ENCODE assay signal across 21 cellular contexts in genomic region chr5:174314261-174314660, GRCh38.
DNase-seq lines count a peak whose midpoint lies in the region; ATAC-seq, FAIRE-seq and TF ChIP-seq lines count a peak whose summit lies in the region.
"Had no signal": no experiment of that assay in that cellular context is flagged by ENCODE, and none has a peak within 500 bp of the region (broad histone marks: within the 10 kb centered on the region; RNA-seq: fewer than 3 reads in every experiment).

No MANE protein-coding gene starts in this region.

- no peaks in the 10 kb centered on the region for H3K36me3 Mint-ChIP-seq in activated CD8-positive, alpha-beta memory T cell treated with anti-CD3 and anti-CD28 coated beads, Interleukin-2, amount 10 ng/mL, durations not matched to agents 7 days and 5 days
- H3K36me3 Mint-ChIP-seq in chondrocyte (ENCODE audit: low read depth) = no peaks in the 10 kb centered on the region
- H3K36me3 Mint-ChIP-seq: CD4-positive, alpha-beta memory T cell had no signal

- no peak overlapping the region for H3K27ac Mint-ChIP-seq in activated CD8-positive, alpha-beta memory T cell treated with anti-CD3 and anti-CD28 coated beads, Interleukin-2, amount 10 ng/mL, durations not matched to agents 7 days and 5 days
- H3K27ac Mint-ChIP-seq in chondrocyte (ENCODE audit: unreplicated experiment) = no peak overlapping the region
- H3K27ac Mint-ChIP-seq: CD4-positive, alpha-beta memory T cell had no signal

- TF ChIP-seq RAD21 in H1 (IDR thresholded peaks at IDR 0.05 in 1 of 2, conservative IDR thresholded peaks at IDR 0.05 in 1 of 2; ENCODE audit: low read depth in 2 of 2, low read length in 2 of 2) = no peak

- no peak overlapping the region for H3K4me3 Mint-ChIP-seq in activated CD8-positive, alpha-beta memory T cell treated with anti-CD3 and anti-CD28 coated beads, Interleukin-2, amount 10 ng/mL, durations not matched to agents 7 days and 5 days
- H3K4me3 Mint-ChIP-seq in chondrocyte (ENCODE audit: unreplicated experiment) = no peak overlapping the region
- H3K4me3 Mint-ChIP-seq: CD4-positive, alpha-beta memory T cell had no signal

- intact Hi-C loops in spleen (cut with DNase I; ENCODE audit: low total_unique reads) = loop anchor here (5.0 kb wide), 2 partner anchors 267 to 697 kb away; partner anchors contain the start of genes BOD1 and NSG2

- H3K14ac ChIP-seq in H1 (ENCODE audit: insufficient read length) = no peak overlapping the region

- no peak for FAIRE-seq in H1 (lab: Jason Lieb, UNC)
- FAIRE-seq: A549, GM12892, GM18507, H54 had no signal

- TF ChIP-seq POLR2A in H1 (IDR thresholded peaks at IDR 0.05; ENCODE audit: control extremely low read depth in 1 of 2, low read depth in 2 of 2, low read length in 2 of 2) (no peak), spleen (IDR thresholded peaks at IDR 0.05) (no peak)

- H2BK20ac ChIP-seq in H1 (ENCODE audit: low read length) = no peak overlapping the region

- H3K4me3 ChIP-seq in H1 (ENCODE audit: extremely low read depth in 1 of 4, insufficient read depth in 2 of 4, low read depth in 3 of 4, low read length in 4 of 4) (no peak overlapping the region), spleen (no peak overlapping the region)
- H3K4me3 ChIP-seq: A549, GM23248 had no signal

- no peak overlapping the region for H3K9ac ChIP-seq in H1 (replicated peaks in 1 of 4; ENCODE audit: extremely low read depth in 1 of 4, low read depth in 3 of 4, low read length in 3 of 4)
- H3K9ac ChIP-seq: GM23248 had no signal

- no peak overlapping the region for H4K91ac ChIP-seq in H1 (replicated peaks; ENCODE audit: insufficient read length, low read length)

- TF ChIP-seq EP300 in H1 (IDR thresholded peaks at IDR 0.05; ENCODE audit: borderline replicate concordance in 1 of 2, low read depth in 2 of 2, low read length in 2 of 2) = no peak

- peak overlapping the region; percentile 27; the same call in 1 of the 2 replicates for H2BK12ac ChIP-seq in H1 (ENCODE audit: low read depth, low read length)

- no peak overlapping the region for H3K56ac ChIP-seq in H1 (replicated peaks; ENCODE audit: insufficient read length, low read depth, low read length)

- peaks cover 4% of the 10 kb centered on the region; the same call in 1 of the 2 replicates for H3K23me2 ChIP-seq in H1 (ENCODE audit: low read depth, low read length)

- CTCF ChIA-PET in activated CD8-positive, alpha-beta memory T cell treated with anti-CD3 and anti-CD28 coated beads, Interleukin-2, amount 10 ng/mL, durations not matched to agents 7 days and 5 days (lab: Charles Lee) = interaction anchor here (1.6 kb wide), 1 partner anchor 13 kb away, joined by 4 read pairs; no protein-coding TSS in a partner anchor
- CTCF ChIA-PET in H1 (lab: Charles Lee; ENCODE audit: partially characterized antibody) = interaction anchor here (0.6 to 13.1 kb wide), 11 partner anchors 13 to 586 kb away, joined by 3 to 187 read pairs (median 3); partner anchors contain the start of gene NSG2

- H3K4me1 Mint-ChIP-seq in activated CD8-positive, alpha-beta memory T cell treated with anti-CD3 and anti-CD28 coated beads, Interleukin-2, amount 10 ng/mL, durations not matched to agents 7 days and 5 days = no peaks in the 10 kb centered on the region
- H3K4me1 Mint-ChIP-seq in chondrocyte (ENCODE audit: low read depth) = peaks cover 2% of the 10 kb centered on the region

- H3K36me3 ChIP-seq in H1 (ENCODE audit: control insufficient read depth in 2 of 4, insufficient read depth in 4 of 4, low read length in 3 of 4) = no peaks in the 10 kb centered on the region
- no peaks in the 10 kb centered on the region for H3K36me3 ChIP-seq in spleen

- H3K18ac ChIP-seq in H1 (ENCODE audit: extremely low read depth, low read length) = no peak overlapping the region; the same call in 1 of the 2 replicates

- 90% methylated on average over 9 of the region's 9 CpGs; no CpG with 5 or more reads in 1 of the 2 experiments for WGBS in H1 (ENCODE audit: extremely low coverage in 1 of 2, insufficient coverage in 1 of 2, insufficient read length in 1 of 2, insufficient replicate concordance in 2 of 2, low coverage in 1 of 2, low lambda C conversion rate in 2 of 2, missing lambda C conversion rate in 1 of 2), 2 experiments
- 50 to 74% (median 73%) methylated on average over 1 to 9 of the region's 9 CpGs for WGBS in spleen, 5 donors

- no peak overlapping the region for H2BK15ac ChIP-seq in H1 (ENCODE audit: low read length)

- no peak overlapping the region for H3K4me2 ChIP-seq in H1 (ENCODE audit: insufficient read depth in 1 of 2, low read depth in 2 of 2, low read length in 2 of 2)
- H3K4me2 ChIP-seq: A549 had no signal

- H2AK5ac ChIP-seq in H1 (ENCODE audit: low read depth, low read length) = no peak overlapping the region

- no peaks in the 10 kb centered on the region for H3K79me1 ChIP-seq in H1 (ENCODE audit: low read depth, low read length)

- H3K4ac ChIP-seq in H1 (replicated peaks; ENCODE audit: insufficient read length, low read depth, low read length) = no peak overlapping the region

- no peak overlapping the region for H3K27ac ChIP-seq in H1 (ENCODE audit: low read depth, low read length)
- no peak overlapping the region for H3K27ac ChIP-seq in spleen
- H3K27ac ChIP-seq: 22Rv1, A549, C4-2B, GM23248 had no signal

- H2BK5ac ChIP-seq in H1 (ENCODE audit: low read depth, low read length) = no peak overlapping the region

- H4K20me1 ChIP-seq in H1 (replicated peaks in 1 of 2; ENCODE audit: control insufficient read depth in 1 of 2, insufficient read depth in 2 of 2, low read length in 2 of 2) = no peaks in the 10 kb centered on the region

- no peak overlapping the region for H3K23ac ChIP-seq in H1 (ENCODE audit: insufficient read length)

- H2AFZ ChIP-seq in H1 (ENCODE audit: low read length) = no peak overlapping the region
- H2AFZ ChIP-seq: GM23248 had no signal

- POLR2A ChIA-PET in H1 (lab: Charles Lee; ENCODE audit: partially characterized antibody) = no interaction called here

- no peak overlapping the region for H4K8ac ChIP-seq in H1 (ENCODE audit: extremely low read depth, insufficient read depth, low read length)

- H3K27me3 ChIP-seq in H1 (replicated peaks in 1 of 4; ENCODE audit: control insufficient read depth in 3 of 4, extremely low read depth in 1 of 4, insufficient read depth in 3 of 4, low read length in 3 of 4) (peaks cover 0 to 13% (median 7%) of the 10 kb centered on the region in 4 experiments; a peak in 5 of 7 replicates), spleen (replicated peaks in 1 of 7) (peaks cover 0 to 82% (median 20%) of the 10 kb centered on the region in 7 donors)

- no peaks in the 10 kb centered on the region for H3K9me3 Mint-ChIP-seq in activated CD8-positive, alpha-beta memory T cell treated with anti-CD3 and anti-CD28 coated beads, Interleukin-2, amount 10 ng/mL, durations not matched to agents 7 days and 5 days (ENCODE audit: low read depth)
- no peaks in the 10 kb centered on the region for H3K9me3 Mint-ChIP-seq in chondrocyte (ENCODE audit: low read depth)
- H3K9me3 Mint-ChIP-seq: CD4-positive, alpha-beta memory T cell had no signal

- H4K5ac ChIP-seq in H1 (ENCODE audit: insufficient read length, low read depth, low read length) = no peak overlapping the region

- ATAC-seq in activated CD8-positive, alpha-beta memory T cell treated with anti-CD3 and anti-CD28 coated beads, Interleukin-2, amount 10 ng/mL, durations not matched to agents 7 days and 5 days = no peak
- ATAC-seq in HG03095 (IDR thresholded peaks at IDR 0.05; ENCODE audit: unreplicated experiment) = no peak
- ATAC-seq: A549 had no signal

- H2BK120ac ChIP-seq in H1 (replicated peaks; ENCODE audit: low read depth, low read length) = no peak overlapping the region

- no peaks in the 10 kb centered on the region for H3K9me3 ChIP-seq in H1 (ENCODE audit: insufficient read depth in 2 of 2, low read depth in 1 of 2, low read length in 1 of 2)
- H3K9me3 ChIP-seq in spleen = no peaks in the 10 kb centered on the region
- H3K9me3 ChIP-seq: A549 had no signal

- no peaks in the 10 kb centered on the region for H3K79me2 ChIP-seq in H1 (ENCODE audit: control insufficient read depth in 1 of 2, insufficient read depth in 2 of 2, low read length in 2 of 2)

- TF ChIP-seq CTCF in H1 (IDR thresholded peaks at IDR 0.05; ENCODE audit: control extremely low read depth in 1 of 3, insufficient read depth in 1 of 3, low read depth in 1 of 3, low read length in 3 of 3) (no peak), spleen (IDR thresholded peaks at IDR 0.05 in 8 of 11, conservative IDR thresholded peaks at IDR 0.05 in 3 of 11) (no peak), chondrocyte (IDR thresholded peaks at IDR 0.05) (no peak)

- H3K27me3 Mint-ChIP-seq in activated CD8-positive, alpha-beta memory T cell treated with anti-CD3 and anti-CD28 coated beads, Interleukin-2, amount 10 ng/mL, durations not matched to agents 7 days and 5 days = peaks cover 14% of the 10 kb centered on the region
- peaks cover 19% of the 10 kb centered on the region for H3K27me3 Mint-ChIP-seq in chondrocyte (ENCODE audit: low read depth)

- peaks cover 0 to 7% (median 0%) of the 10 kb centered on the region in 4 experiments; a peak in 1 of 7 replicates for H3K4me1 ChIP-seq in H1 (replicated peaks in 1 of 4; ENCODE audit: control insufficient read depth in 3 of 4, insufficient read depth in 4 of 4, low read length in 3 of 4)
- peaks cover 0 to 12% (median 9%) of the 10 kb centered on the region in 6 donors for H3K4me1 ChIP-seq in spleen
- H3K4me1 ChIP-seq: A549 had no signal

- DNase-seq in activated CD8-positive, alpha-beta memory T cell treated with anti-CD3 and anti-CD28 coated beads, Interleukin-2, amount 10 ng/mL, durations not matched to agents 7 days and 5 days = peak; percentile 12
- DNase-seq in activated CD8-positive, alpha-beta memory T cell treated with anti-CD3 and anti-CD28 coated beads, Interleukin-2, amount 50 U/mL, for 4 hours = no peak
- DNase-seq in H1 (ENCODE audit: low read depth in 1 of 2, low spot score in 2 of 2) = no peak
- peak; percentile 74 for DNase-seq in mesenteric fat pad (ENCODE audit: low spot score)
- DNase-seq in spleen = peak; percentile 59
- no peak for DNase-seq in chondrocyte (ENCODE audit: low spot score)
- DNase-seq in NOMO-1 treated with DMSO at 0.1 percent for 48 hours (lab: John Stamatoyannopoulos, UW; ENCODE audit: unreplicated experiment) = no peak
- DNase-seq: AML-193; CD4-positive, alpha-beta memory T cell; DMS153; DMS79; GDM1; GM23248; HCEC 1CT had no signal

TF ChIP-seq in H1, 55 proteins besides CTCF, POLR2A, EP300 and RAD21 (continues in another document):
- TF ChIP-seq POLR2AphosphoS5 (IDR thresholded peaks at IDR 0.05; ENCODE audit: low read depth, low read length) = no peak
- no peak for TF ChIP-seq SP1 (IDR thresholded peaks at IDR 0.05; ENCODE audit: low read depth, low read length)
- no peak for TF ChIP-seq SAP30 (IDR thresholded peaks at IDR 0.05; ENCODE audit: insufficient read depth, insufficient replicate concordance, low read length)
- TF ChIP-seq MAFK (IDR thresholded peaks at IDR 0.05; ENCODE audit: low read depth, low read length) = no peak
- TF ChIP-seq SIRT6 (IDR thresholded peaks at IDR 0.05; ENCODE audit: low read length) = no peak
- TF ChIP-seq RXRA (IDR thresholded peaks at IDR 0.05; ENCODE audit: insufficient read depth, low read depth, low read length) = no peak
- TF ChIP-seq MAX (IDR thresholded peaks at IDR 0.05) = no peak

Comparison
In these comparisons a context has a peak if more than half of its experiments do, and no peak if none do; other contexts are left out.
1. DNase-seq: peak in activated CD8-positive, alpha-beta memory T cell treated with anti-CD3 and anti-CD28 coated beads, Interleukin-2, amount 10 ng/mL, durations not matched to agents 7 days and 5 days (single experiment), mesenteric fat pad (single experiment) and spleen (single experiment); none in activated CD8-positive, alpha-beta memory T cell treated with anti-CD3 and anti-CD28 coated beads, Interleukin-2, amount 50 U/mL, for 4 hours (single experiment), H1 (0 of 2), chondrocyte (single experiment) and NOMO-1 treated with DMSO at 0.1 percent for 48 hours (single experiment).